ENCODE assay signal across 5 cellular contexts in the genomic region with DNA sequence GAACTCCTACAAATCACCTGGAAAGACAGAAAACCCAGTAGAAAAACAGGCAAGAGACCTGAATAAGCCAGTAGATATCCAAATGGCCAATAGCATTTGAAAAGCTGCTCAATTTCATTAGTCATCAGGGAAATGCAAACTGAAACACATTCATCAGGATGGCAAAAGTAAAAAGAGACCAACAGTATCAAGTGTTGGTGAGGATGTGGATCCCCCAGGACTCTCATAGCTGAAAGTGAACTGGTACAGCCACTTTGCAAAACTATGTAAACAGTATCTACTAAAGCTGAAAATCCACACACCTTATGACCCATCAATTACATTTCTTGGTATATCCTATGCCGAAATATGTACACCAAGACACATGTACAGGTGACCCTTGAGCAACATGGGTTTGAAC.
DNase-seq lines count a peak whose midpoint lies in the region; ATAC-seq, FAIRE-seq and TF ChIP-seq lines count a peak whose summit lies in the region.
"Not testable (repeated sequence)": the region's sequence is repeated elsewhere in the genome, so short reads cannot be mapped to it uniquely, and the experiment has no call there.

No MANE protein-coding gene starts in this region.

- not testable (repeated sequence) for H3K4me3 ChIP-seq in astrocyte (ENCODE audit: insufficient read depth, low read depth, low read length); bronchial epithelial cell (ENCODE audit: low read depth, low read length)

- CTCF ChIA-PET in activated CD4-positive, alpha-beta T cell treated with anti-CD3 and anti-CD28 coated beads for 36 hours (lab: Charles Lee), result not testable (repeated sequence)

- H3K27ac Mint-ChIP-seq in activated CD4-positive, alpha-beta T cell treated with anti-CD3 and anti-CD28 coated beads for 36 hours; astrocyte (ENCODE audit: unreplicated experiment): not testable (repeated sequence)

- not testable (repeated sequence) for H3K36me3 ChIP-seq in astrocyte (ENCODE audit: insufficient read depth, low read length); bronchial epithelial cell (ENCODE audit: control insufficient read depth, insufficient read depth, low read length)

- POLR2A ChIA-PET in activated CD4-positive, alpha-beta T cell treated with anti-CD3 and anti-CD28 coated beads for 36 hours (lab: Charles Lee), result not testable (repeated sequence)

- H3K4me1 ChIP-seq in astrocyte (ENCODE audit: insufficient read depth, low read length), result not testable (repeated sequence)

- H3K4me3 Mint-ChIP-seq in activated CD4-positive, alpha-beta T cell treated with anti-CD3 and anti-CD28 coated beads for 36 hours; astrocyte (ENCODE audit: unreplicated experiment): not testable (repeated sequence)

- H3K9ac ChIP-seq in astrocyte (ENCODE audit: low read length), result not testable (repeated sequence)

- not testable (repeated sequence) for H3K4me1 Mint-ChIP-seq in activated CD4-positive, alpha-beta T cell treated with anti-CD3 and anti-CD28 coated beads for 36 hours; astrocyte (ENCODE audit: low read depth, unreplicated experiment)

- not testable (repeated sequence) for H3K9me3 ChIP-seq in astrocyte (ENCODE audit: insufficient read depth, low read depth, low read length)

- peak; percentile 9 for ATAC-seq in activated CD4-positive, alpha-beta T cell treated with anti-CD3 and anti-CD28 coated beads for 36 hours
- ATAC-seq in esophagus mucosa, result peak; percentile 8

- H3K9me3 Mint-ChIP-seq in activated CD4-positive, alpha-beta T cell treated with anti-CD3 and anti-CD28 coated beads for 36 hours (ENCODE audit: low read depth); astrocyte (ENCODE audit: unreplicated experiment): not testable (repeated sequence)

- H3K4me2 ChIP-seq in astrocyte (ENCODE audit: low read length), result not testable (repeated sequence)

- not testable (repeated sequence) for H4K20me1 ChIP-seq in astrocyte (ENCODE audit: insufficient read depth, low read length)

- not testable (repeated sequence) for H3K27me3 Mint-ChIP-seq in activated CD4-positive, alpha-beta T cell treated with anti-CD3 and anti-CD28 coated beads for 36 hours; astrocyte (ENCODE audit: low read depth, unreplicated experiment)

- H3K27ac ChIP-seq in astrocyte (ENCODE audit: low read depth, low read length), result not testable (repeated sequence)

- H2AFZ ChIP-seq in astrocyte (ENCODE audit: low read depth, low read length), result not testable (repeated sequence)

- H3K36me3 Mint-ChIP-seq in activated CD4-positive, alpha-beta T cell treated with anti-CD3 and anti-CD28 coated beads for 36 hours (ENCODE audit: low read depth); astrocyte (ENCODE audit: low read depth, unreplicated experiment): not testable (repeated sequence)

- not testable (repeated sequence) for H3K27me3 ChIP-seq in astrocyte (ENCODE audit: insufficient read depth, low read length); bronchial epithelial cell (ENCODE audit: control insufficient read depth, insufficient read depth, low read length)

- not testable (repeated sequence) for DNase-seq in activated CD4-positive, alpha-beta T cell treated with anti-CD3 and anti-CD28 coated beads for 36 hours; astrocyte (ENCODE audit: low read depth); bronchial epithelial cell (ENCODE audit: low read depth); urothelium cell line (ENCODE audit: low spot score)

- intact Hi-C loops in activated CD4-positive, alpha-beta T cell treated with anti-CD3 and anti-CD28 coated beads for 36 hours (cut with DNase I, micrococcal nuclease), result not testable (repeated sequence)

- TF ChIP-seq CTCF in astrocyte (IDR thresholded peaks at IDR 0.05; ENCODE audit: insufficient read depth, low read depth, low read length); bronchial epithelial cell (IDR thresholded peaks at IDR 0.05; ENCODE audit: insufficient read depth, low read length, severe bottlenecking): not testable (repeated sequence)

- FAIRE-seq in astrocyte (lab: Jason Lieb, UNC) (peak; percentile 26), bronchial epithelial cell (lab: Jason Lieb, UNC) (peak; percentile 88), urothelium cell line (lab: Jason Lieb, UNC) (peak; percentile 48)

- H3K79me2 ChIP-seq in astrocyte (ENCODE audit: insufficient read depth, low read length), result not testable (repeated sequence)
